In genomic region chr1:74593887-74594866, GRCh38 we compare ENCODE assay signal across 17 cellular contexts.
DNase-seq lines count a peak whose midpoint lies in the region; ATAC-seq and TF ChIP-seq lines count a peak whose summit lies in the region.
"Had no signal": no experiment of that assay in that cellular context is flagged by ENCODE, and none has a peak within 500 bp of the region (broad histone marks: within the 10 kb centered on the region; RNA-seq: fewer than 3 reads in every experiment).

No MANE protein-coding gene starts in this region.

- H3K9me3 Mint-ChIP-seq in endothelial cell (ENCODE audit: unreplicated experiment) = no peaks in the 10 kb centered on the region
- H3K9me3 Mint-ChIP-seq: HFFc6 had no signal

- H3K36me3 ChIP-seq in right lobe of liver = no peaks in the 10 kb centered on the region
- no peaks in the 10 kb centered on the region for H3K36me3 ChIP-seq in thyroid gland
- H3K36me3 ChIP-seq in vagina = no peaks in the 10 kb centered on the region
- H3K36me3 ChIP-seq: HAP-1 had no signal

- peaks cover 0 to 14% (median 4%) of the 10 kb centered on the region in 4 donors for H3K4me1 ChIP-seq in right lobe of liver
- no peaks in the 10 kb centered on the region for H3K4me1 ChIP-seq in thyroid gland
- no peaks in the 10 kb centered on the region for H3K4me1 ChIP-seq in vagina
- H3K4me1 ChIP-seq: HAP-1 had no signal

- intact Hi-C loops in right lobe of liver (cut with DNase I) (no loop called here), thyroid gland (cut with DNase I) (no loop called here), vagina (cut with DNase I) (no loop called here)

- peak overlapping the region; percentile 40 to 88 (median 86) for H3K27ac ChIP-seq in right lobe of liver
- no peak overlapping the region for H3K27ac ChIP-seq in thyroid gland
- H3K27ac ChIP-seq in vagina = no peak overlapping the region

- no peak overlapping the region for H3K4me3 Mint-ChIP-seq in endothelial cell (ENCODE audit: unreplicated experiment)
- H3K4me3 Mint-ChIP-seq: CD4-positive, alpha-beta memory T cell; HFFc6 had no signal

- TF ChIP-seq POLR2A in right lobe of liver (IDR thresholded peaks at IDR 0.05) (no peak), thyroid gland (IDR thresholded peaks at IDR 0.05) (no peak), vagina (IDR thresholded peaks at IDR 0.05) (no peak)

- no peaks in the 10 kb centered on the region for H3K9me3 ChIP-seq in right lobe of liver
- no peaks in the 10 kb centered on the region for H3K9me3 ChIP-seq in thyroid gland
- no peaks in the 10 kb centered on the region for H3K9me3 ChIP-seq in vagina
- H3K9me3 ChIP-seq: HAP-1 had no signal

- TF ChIP-seq CTCF in right lobe of liver (IDR thresholded peaks at IDR 0.05) (no peak), thyroid gland (IDR thresholded peaks at IDR 0.05) (no peak), vagina (IDR thresholded peaks at IDR 0.05) (no peak), endothelial cell (IDR thresholded peaks at IDR 0.05; ENCODE audit: unreplicated experiment) (no peak)

- H3K4me3 ChIP-seq in right lobe of liver (peak overlapping the region in 1 of 3 donors; percentile 25), thyroid gland (replicated peaks in 1 of 3) (no peak overlapping the region), vagina (no peak overlapping the region)
- H3K4me3 ChIP-seq: HAP-1 had no signal

- peak; percentile 28 for DNase-seq in NCI-H774 (lab: John Stamatoyannopoulos, UW)
- DNase-seq in left lobe of liver (ENCODE audit: low spot score) = peak; percentile 81
- DNase-seq in right lobe of liver = peak; percentile 46 to 86 (median 79)
- DNase-seq in thyroid gland = peak; percentile 5 to 20
- DNase-seq in vagina (ENCODE audit: extremely low spot score in 2 of 2) = no peak
- no peak for DNase-seq in endothelial cell (ENCODE audit: low spot score)
- DNase-seq: C1 segment of cervical spinal cord; Calu3; CD4-positive, alpha-beta memory T cell; COR-L47; DMS153; DND-41; GOT3; HFFc6 had no signal

- H3K27me3 ChIP-seq in right lobe of liver (no peaks in the 10 kb centered on the region), thyroid gland (no peaks in the 10 kb centered on the region), vagina (no peaks in the 10 kb centered on the region)

- no peak overlapping the region for H3K27ac Mint-ChIP-seq in endothelial cell (ENCODE audit: unreplicated experiment)
- H3K27ac Mint-ChIP-seq: CD4-positive, alpha-beta memory T cell; HFFc6 had no signal

- no peaks in the 10 kb centered on the region for H3K27me3 Mint-ChIP-seq in endothelial cell (ENCODE audit: unreplicated experiment)

- 27% methylated on average over 6 of the region's 6 CpGs for whole genome bisulfite sequencing in right lobe of liver (ENCODE audit: insufficient coverage, low coverage, low lambda C conversion rate, missing lambda C conversion rate)
- WGBS in thyroid gland, 2 donors = 72 to 80% methylated on average over 6 of the region's 6 CpGs

- H3K36me3 Mint-ChIP-seq in endothelial cell (ENCODE audit: low read depth, unreplicated experiment) = no peaks in the 10 kb centered on the region
- H3K36me3 Mint-ChIP-seq: CD4-positive, alpha-beta memory T cell had no signal

- ATAC-seq in left lobe of liver (peak; percentile 96), right lobe of liver (peak; percentile 96 to 99 (median 98)), GM18511 (IDR thresholded peaks at IDR 0.05; ENCODE audit: unreplicated experiment) (no peak), GM21825 (IDR thresholded peaks at IDR 0.05; ENCODE audit: unreplicated experiment) (no peak)

- no peaks in the 10 kb centered on the region for H3K4me1 Mint-ChIP-seq in endothelial cell (ENCODE audit: unreplicated experiment)
- H3K4me1 Mint-ChIP-seq: CD4-positive, alpha-beta memory T cell had no signal

Comparison
In these comparisons a context has a peak if more than half of its experiments do, and no peak if none do; other contexts are left out.
1. DNase-seq: peak in NCI-H774 (single experiment), left lobe of liver (single experiment), right lobe of liver (3 of 3) and thyroid gland (2 of 2); none in vagina (0 of 2) and endothelial cell (single experiment).
2. ATAC-seq: peak in left lobe of liver (single experiment) and right lobe of liver (4 of 4); none in GM18511 (single experiment) and GM21825 (single experiment).
3. H3K27ac ChIP-seq: peak in right lobe of liver (3 of 3); none in thyroid gland (0 of 3) and vagina (single experiment).